ENCODE assay signal across 20 cellular contexts in the genomic region with DNA sequence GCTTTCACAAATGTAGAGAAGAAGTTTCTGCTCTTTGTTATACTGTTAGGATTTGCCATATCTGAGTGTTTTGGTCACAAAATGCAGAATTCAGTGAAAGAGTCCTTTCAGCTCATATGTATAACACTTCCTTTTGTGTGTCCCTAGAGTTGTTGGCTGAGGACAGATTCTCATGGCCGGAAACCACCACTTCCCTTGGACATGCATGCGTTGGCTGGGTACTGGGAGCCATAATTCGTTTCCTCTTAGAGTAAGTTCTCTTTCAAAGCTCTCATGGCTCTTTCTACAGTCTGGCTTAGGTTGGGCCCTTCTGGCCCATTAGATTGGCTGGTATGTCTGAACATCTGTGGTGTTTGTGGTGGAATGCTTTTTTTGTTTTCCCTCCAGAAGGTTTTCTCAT.
DNase-seq lines count a peak whose midpoint lies in the region; ATAC-seq and TF ChIP-seq lines count a peak whose summit lies in the region.
"Had no signal": no experiment of that assay in that cellular context is flagged by ENCODE, and none has a peak within 500 bp of the region (broad histone marks: within the 10 kb centered on the region; RNA-seq: fewer than 3 reads in every experiment).

No MANE protein-coding gene starts in this region.

- no peaks in the 10 kb centered on the region for H3F3A ChIP-seq in GM23338 (replicated peaks; ENCODE audit: low read depth)

- no peaks in the 10 kb centered on the region for H3K27me3 Mint-ChIP-seq in GM23338 (ENCODE audit: insufficient read depth, low read depth, poor library complexity)

- no peaks in the 10 kb centered on the region for H4K20me1 ChIP-seq in GM23338 (replicated peaks; ENCODE audit: insufficient read depth)

- WGBS in adrenal gland, 4 donors = 73 to 84% (median 78%) methylated on average over 3 of the region's 3 CpGs
- WGBS in transverse colon (ENCODE audit: low coverage in 1 of 2), 2 donors = 80% methylated on average over 3 of the region's 3 CpGs; no CpG with 5 or more reads in 1 of the 2 donors

- no peaks in the 10 kb centered on the region for H3K79me2 ChIP-seq in GM23338 (replicated peaks; ENCODE audit: insufficient read depth)
- H3K79me2 ChIP-seq: hepatocyte had no signal

- TF ChIP-seq POLR2A in adrenal gland (IDR thresholded peaks at IDR 0.05) (no peak), transverse colon (IDR thresholded peaks at IDR 0.05) (no peak)

- TF ChIP-seq CTCF in adrenal gland (IDR thresholded peaks at IDR 0.05) (no peak), transverse colon (IDR thresholded peaks at IDR 0.05) (no peak), GM23338 (conservative IDR thresholded peaks at IDR 0.05; ENCODE audit: low read depth in 2 of 2) (no peak)

- H3K4me3 ChIP-seq in adrenal gland (no peak overlapping the region), transverse colon (no peak overlapping the region), GM23338 (no peak overlapping the region)
- H3K4me3 ChIP-seq: ascending aorta, hepatocyte, smooth muscle cell, vagina had no signal

- H3K4me1 ChIP-seq in adrenal gland (replicated peaks in 1 of 2) (no peaks in the 10 kb centered on the region), transverse colon (peaks cover 0 to 3% (median 0%) of the 10 kb centered on the region in 4 donors), GM23338 (ENCODE audit: insufficient read depth) (no peaks in the 10 kb centered on the region)
- H3K4me1 ChIP-seq: ascending aorta had no signal

- DNase-seq in adrenal gland (peak in 6 of 7 donors; percentile 10 to 55 (median 25)), transverse colon (peak; percentile 8), GM23338 (ENCODE audit: low spot score) (no peak), NCI-H2029 treated with DMSO at 0.1 percent for 48 hours (lab: John Stamatoyannopoulos, UW) (no peak)
- DNase-seq: activated CD4-positive, alpha-beta T cell treated with anti-CD3 and anti-CD28 coated beads, Interleukin-2, amount 50 U/mL, for 1 hour; activated naive CD4-positive, alpha-beta T cell treated with anti-CD3 and anti-CD28 coated beads for 36 hours; endodermal cell; Karpas-422; naive thymus-derived CD8-positive, alpha-beta T cell; NCI-H2171; NCI-H82; stimulated activated CD4-positive, alpha-beta T cell treated with anti-CD3 and anti-CD28 coated beads, Interleukin-4, amount 100 ng/mL, for 4 hours had no signal

- ATAC-seq in GM19395 (IDR thresholded peaks at IDR 0.05; ENCODE audit: unreplicated experiment) (peak; percentile 59), HG03469 (IDR thresholded peaks at IDR 0.05; ENCODE audit: unreplicated experiment) (peak; percentile 44), GM23338 (no peak), GM21723 (IDR thresholded peaks at IDR 0.05; ENCODE audit: unreplicated experiment) (no peak)
- ATAC-seq: naive thymus-derived CD8-positive, alpha-beta T cell had no signal

- H3K4me2 ChIP-seq in GM23338 = no peak overlapping the region
- H3K4me2 ChIP-seq: hepatocyte, smooth muscle cell had no signal

- TF ChIP-seq EP300 in transverse colon (IDR thresholded peaks at IDR 0.05; ENCODE audit: low read depth) = no peak

- H2AFZ ChIP-seq in GM23338 = no peak overlapping the region
- H2AFZ ChIP-seq: hepatocyte had no signal

- no peaks in the 10 kb centered on the region for H3K9me3 ChIP-seq in adrenal gland (replicated peaks in 1 of 3)
- H3K9me3 ChIP-seq in transverse colon = no peaks in the 10 kb centered on the region
- H3K9me3 ChIP-seq: ascending aorta, vagina had no signal

- H3K4me1 Mint-ChIP-seq in GM23338 = peaks cover 4% of the 10 kb centered on the region; the same call in 2 of the 3 replicates
- H3K4me1 Mint-ChIP-seq: endodermal cell had no signal

- no peaks in the 10 kb centered on the region for H3K36me3 Mint-ChIP-seq in GM23338 (ENCODE audit: low read depth)
- H3K36me3 Mint-ChIP-seq: naive thymus-derived CD8-positive, alpha-beta T cell had no signal

- H3K27ac ChIP-seq in adrenal gland = no peak overlapping the region
- no peak overlapping the region for H3K27ac ChIP-seq in transverse colon
- no peak overlapping the region for H3K27ac ChIP-seq in GM23338 (ENCODE audit: low read depth)
- H3K27ac ChIP-seq: ascending aorta, hepatocyte, vagina had no signal

- H3K36me3 ChIP-seq in adrenal gland (replicated peaks in 1 of 2) = no peaks in the 10 kb centered on the region
- no peaks in the 10 kb centered on the region for H3K36me3 ChIP-seq in transverse colon
- H3K36me3 ChIP-seq in GM23338 (ENCODE audit: insufficient read depth) = no peaks in the 10 kb centered on the region
- H3K36me3 ChIP-seq: ascending aorta, vagina had no signal

- no peak overlapping the region for H3K27ac Mint-ChIP-seq in GM23338
- H3K27ac Mint-ChIP-seq: activated naive CD4-positive, alpha-beta T cell treated with anti-CD3 and anti-CD28 coated beads for 36 hours; B cell; endodermal cell; naive thymus-derived CD8-positive, alpha-beta T cell had no signal

- no peaks in the 10 kb centered on the region for H3K9me3 Mint-ChIP-seq in GM23338
- H3K9me3 Mint-ChIP-seq: activated naive CD4-positive, alpha-beta T cell treated with anti-CD3 and anti-CD28 coated beads for 36 hours; endodermal cell had no signal

- intact Hi-C loops in adrenal gland (cut with DNase I) (no loop called here), transverse colon (cut with DNase I; ENCODE audit: low total_unique reads) (loop anchor here (10.0 kb wide), 1 partner anchor 295 kb away; a partner anchor contains a TSS)

- in situ Hi-C loops in transverse colon (cut with MboI; ENCODE audit: low pct_ligation_motif_present in 1 of 4, low pct_unique_long_range_greater_than_20kb in 1 of 4, low sequenced_read_pairs in 3 of 4) = no loop called here

- no peak overlapping the region for H3K4me3 Mint-ChIP-seq in GM23338
- H3K4me3 Mint-ChIP-seq: activated naive CD4-positive, alpha-beta T cell treated with anti-CD3 and anti-CD28 coated beads for 36 hours; B cell; endodermal cell; naive thymus-derived CD8-positive, alpha-beta T cell had no signal

- H3K27me3 ChIP-seq in adrenal gland (no peaks in the 10 kb centered on the region), transverse colon (no peaks in the 10 kb centered on the region), GM23338 (ENCODE audit: insufficient read depth) (no peaks in the 10 kb centered on the region)
- H3K27me3 ChIP-seq: ascending aorta, hepatocyte, vagina had no signal

- H3K9me2 ChIP-seq in GM23338 (ENCODE audit: insufficient read depth) = peaks cover 4% of the 10 kb centered on the region; the same call in 1 of the 2 replicates

TF ChIP-seq in GM23338, 12 proteins besides CTCF, POLR2A, EP300 and RAD21 (continues in another document):
- TF ChIP-seq POLR2AphosphoS5 (IDR thresholded peaks at IDR 0.05; ENCODE audit: low read depth) (no peak), NANOG (IDR thresholded peaks at IDR 0.05; ENCODE audit: borderline replicate concordance) (no peak), ZNF331 (CRISPR knock-in tag; IDR thresholded peaks at IDR 0.05; ENCODE audit: low read depth) (no peak), STAT1 (IDR thresholded peaks at IDR 0.05; ENCODE audit: unreplicated experiment) (no peak), CREB1 (CRISPR knock-in tag; IDR thresholded peaks at IDR 0.05; ENCODE audit: low read depth) (no peak), EZH2phosphoT487 (IDR thresholded peaks at IDR 0.05; ENCODE audit: unreplicated experiment) (no peak)

Comparison
In these comparisons a context has a peak if more than half of its experiments do, and no peak if none do; other contexts are left out.
1. ATAC-seq: peak in GM19395 (single experiment) and HG03469 (single experiment); none in GM23338 (single experiment) and GM21723 (single experiment).
2. DNase-seq: peak in adrenal gland (6 of 7) and transverse colon (single experiment); none in GM23338 (single experiment) and NCI-H2029 treated with DMSO at 0.1 percent for 48 hours (single experiment).